ENCODE assay signal across 11 cellular contexts in genomic region chr17:57984936-57985674, GRCh38. TPM values are rescaled to one million over a fixed set of nuclear protein-coding genes. Genes with fewer than 3 reads are reported as not detected.
DNase-seq lines count a peak whose midpoint lies in the region; ATAC-seq, FAIRE-seq and TF ChIP-seq lines count a peak whose summit lies in the region.
"Had no signal": no experiment of that assay in that cellular context is flagged by ENCODE, and none has a peak within 500 bp of the region (broad histone marks: within the 10 kb centered on the region; RNA-seq: fewer than 3 reads in every experiment).

No MANE protein-coding gene starts in this region.

- H3K9me3 Mint-ChIP-seq in GM23338 (no peaks in the 10 kb centered on the region; the same call in 2 of the 3 replicates), natural killer cell (no peaks in the 10 kb centered on the region)

- H3K36me3 Mint-ChIP-seq in GM23338 (ENCODE audit: low read depth) (peaks cover 25% of the 10 kb centered on the region; the same call in 2 of the 3 replicates), natural killer cell (peaks cover 22% of the 10 kb centered on the region)

- H3K4me3 Mint-ChIP-seq in GM23338 = peak overlapping the region; percentile 33; the same call in 1 of the 3 replicates
- peak overlapping the region; percentile 64 for H3K4me3 Mint-ChIP-seq in natural killer cell

- H3K9ac ChIP-seq in mammary epithelial cell (ENCODE audit: insufficient read depth, low read length) = no peak overlapping the region

- POLR2A ChIA-PET in A549 (lab: Yijun Ruan, JAX) = interaction anchor here (0.7 to 5.2 kb wide), 6 partner anchors 14 to 124 kb away, joined by 3 to 36 read pairs (median 8); partner anchors contain the start of gene CUEDC1

- peaks cover 24% of the 10 kb centered on the region for H4K20me1 ChIP-seq in GM23338 (replicated peaks; ENCODE audit: insufficient read depth)
- H4K20me1 ChIP-seq in mammary epithelial cell (ENCODE audit: insufficient read depth, low read length) = no peaks in the 10 kb centered on the region

- no peaks in the 10 kb centered on the region for H3K27me3 ChIP-seq in GM23338 (ENCODE audit: insufficient read depth)
- no peaks in the 10 kb centered on the region for H3K27me3 ChIP-seq in mammary epithelial cell (ENCODE audit: insufficient read depth, low read length)

- H3K4me1 ChIP-seq in A549 (peaks cover 69% of the 10 kb centered on the region), GM23338 (ENCODE audit: insufficient read depth) (peaks cover 18% of the 10 kb centered on the region), mammary epithelial cell (ENCODE audit: insufficient read depth, low read length) (peaks cover 27% of the 10 kb centered on the region)

- dilution Hi-C loops in mammary epithelial cell (cut with HindIII; ENCODE audit: low sequenced_read_pairs) = loop anchor here (5.0 kb wide), 1 partner anchor 58 kb away; no protein-coding TSS in a partner anchor

- 41% methylated on average over 4 of the region's 4 CpGs for WGBS in A549 (ENCODE audit: missing lambda C conversion rate)
- WGBS in mammary epithelial cell (ENCODE audit: low coverage, missing lambda C conversion rate) = 52% methylated on average over 4 of the region's 4 CpGs

- H3F3A ChIP-seq in GM23338 (replicated peaks; ENCODE audit: low read depth) = peaks cover 8% of the 10 kb centered on the region

- H3K27ac ChIP-seq in A549 = peak overlapping the region; percentile 96 to 98
- no peak overlapping the region for H3K27ac ChIP-seq in GM23338 (ENCODE audit: low read depth)
- peak overlapping the region; percentile 80 for H3K27ac ChIP-seq in mammary epithelial cell (ENCODE audit: insufficient read depth, low read depth, low read length)

- no peak for DNase-seq in A549 (ENCODE audit: low read depth in 1 of 2, low spot score in 1 of 2)
- DNase-seq in GM23338 (ENCODE audit: low spot score) = no peak
- DNase-seq in mammary epithelial cell = no peak
- no peak for DNase-seq in natural killer cell
- no peak for DNase-seq in foreskin melanocyte
- no peak for DNase-seq in SIG-M5 treated with dmso at 0.1 percent for 504 hours (lab: John Stamatoyannopoulos, UW; ENCODE audit: unreplicated experiment)
- no peak for DNase-seq in D341Med (ENCODE audit: low spot score)
- no peak for DNase-seq in GM19239 (ENCODE audit: insufficient read length, low spot score)
- DNase-seq: activated gamma-delta T cell, hippocampal formation, NCI-H1092 had no signal

- TF ChIP-seq POLR2A in A549 (IDR thresholded peaks at IDR 0.05; ENCODE audit: low read length) = no peak

- H3K4me2 ChIP-seq in A549 (peak overlapping the region; percentile 84), GM23338 (no peak overlapping the region; the same call in 1 of the 2 replicates), mammary epithelial cell (ENCODE audit: insufficient read depth, low read depth, low read length) (peak overlapping the region; percentile 91)

- ATAC-seq in A549 = no peak
- no peak for ATAC-seq in GM23338
- no peak for ATAC-seq in natural killer cell

- H3K9me2 ChIP-seq in GM23338 (ENCODE audit: insufficient read depth) = no peaks in the 10 kb centered on the region

- BruUV-seq in mammary epithelial cell (replicated peaks; lab: Mats Ljungman, UMichigan) = no TSS peak

- no peak for TF ChIP-seq EP300 in A549 (IDR thresholded peaks at IDR 0.05)

- H3K9me3 ChIP-seq in A549 (no peaks in the 10 kb centered on the region), mammary epithelial cell (replicated peaks; ENCODE audit: insufficient read depth, low read length) (no peaks in the 10 kb centered on the region)

- peaks cover 5% of the 10 kb centered on the region; the same call in 1 of the 2 replicates for H3K36me3 ChIP-seq in GM23338 (ENCODE audit: insufficient read depth)
- H3K36me3 ChIP-seq in mammary epithelial cell (ENCODE audit: insufficient read depth, low read length) = peaks cover 6% of the 10 kb centered on the region

- TF ChIP-seq RAD21 in A549 (conservative IDR thresholded peaks at IDR 0.05 in 1 of 2, IDR thresholded peaks at IDR 0.05 in 1 of 2) = no peak

- FAIRE-seq in A549 (lab: Jason Lieb, UNC) (no peak), GM19239 (lab: Jason Lieb, UNC) (no peak)

- H3K4me3 ChIP-seq in A549 (peak overlapping the region; percentile 77; the same call in 2 of the 3 replicates), GM23338 (no peak overlapping the region), mammary epithelial cell (replicated peaks in 1 of 3; ENCODE audit: insufficient read depth in 1 of 3, low read depth in 2 of 3, low read length in 3 of 3) (no peak overlapping the region)

- H3K27me3 Mint-ChIP-seq in GM23338 (ENCODE audit: insufficient read depth, low read depth, poor library complexity) (peaks cover 12% of the 10 kb centered on the region), natural killer cell (ENCODE audit: low read depth in 2 of 2) (no peaks in the 10 kb centered on the region)

- peaks cover 69% of the 10 kb centered on the region for H3K79me2 ChIP-seq in GM23338 (replicated peaks; ENCODE audit: insufficient read depth)
- peaks cover 76% of the 10 kb centered on the region for H3K79me2 ChIP-seq in mammary epithelial cell (ENCODE audit: insufficient read depth, low read length)

- CTCF ChIA-PET in A549 (lab: Yijun Ruan, JAX) (interaction anchor here (0.7 to 3.6 kb wide), 14 partner anchors 9 to 864 kb away, joined by 3 to 55 read pairs (median 8); partner anchors contain the start of gene CUEDC1), mammary epithelial cell (lab: Charles Lee; ENCODE audit: low non-redundant PET) (interaction anchor here (0.6 to 0.7 kb wide), 2 partner anchors 14 to 93 kb away, joined by 5 to 6 read pairs; no protein-coding TSS in a partner anchor)

- in situ Hi-C loops in mammary epithelial cell (cut with MboI; ENCODE audit: low sequenced_read_pairs in 2 of 2) = loop anchor here in 1 of 2 donors (25.0 kb wide), 1 partner anchor 873 kb away; no protein-coding TSS in a partner anchor

- H3K27ac Mint-ChIP-seq in GM23338 (no peak overlapping the region), natural killer cell (peak overlapping the region; percentile 27 to 79)

- H2AFZ ChIP-seq in GM23338 (no peak overlapping the region), mammary epithelial cell (ENCODE audit: low read depth, low read length) (no peak overlapping the region)

- intact Hi-C loops in mammary epithelial cell (cut with micrococcal nuclease) (loop anchor here (1.0 kb wide), 1 partner anchor 110 kb away; no protein-coding TSS in a partner anchor), natural killer cell (cut with micrococcal nuclease) (no loop called here)

- TF ChIP-seq CTCF in A549 (IDR thresholded peaks at IDR 0.05) (no peak), GM23338 (conservative IDR thresholded peaks at IDR 0.05; ENCODE audit: low read depth in 2 of 2) (no peak), mammary epithelial cell (conservative IDR thresholded peaks at IDR 0.05 in 1 of 2, IDR thresholded peaks at IDR 0.05 in 1 of 2; ENCODE audit: extremely low read depth in 1 of 2, insufficient read depth in 1 of 2, low read depth in 1 of 2, low read length in 2 of 2) (no peak), natural killer cell (IDR thresholded peaks at IDR 0.05) (no peak)

- H3K4me1 Mint-ChIP-seq in GM23338 = peaks cover 46% of the 10 kb centered on the region
- H3K4me1 Mint-ChIP-seq in natural killer cell = peaks cover 79 to 87% of the 10 kb centered on the region in 2 donors

TF ChIP-seq in A549, 52 proteins besides CTCF, POLR2A, EP300 and RAD21 (continues in another document):
- TF ChIP-seq FOSB (CRISPR knock-in tag; IDR thresholded peaks at IDR 0.05) (no peak), CHD4 (IDR thresholded peaks at IDR 0.05; ENCODE audit: borderline replicate concordance) (no peak), FOSL2 (IDR thresholded peaks at IDR 0.05) (no peak), FOSL2 (CRISPR knock-in tag; IDR thresholded peaks at IDR 0.05) (no peak)

RNA-seq across cellular contexts. Expression of gene VEZF1, which starts 2.9 kb away (rescaled TPM):
- polyA plus RNA-seq in A549 (2011; rRNA removed) = 57.7 and 63.8 TPM in 2 replicates
- 19.9 and 25.2 TPM in 2 replicates for polyA plus RNA-seq in A549 (2012; cell fraction: cytosol; rRNA removed)
- 12.5 and 13.7 TPM in 2 replicates for polyA plus RNA-seq in A549 (2012; cell fraction: nucleus; rRNA removed)
- 48.1 to 55.5 TPM (median 50.3 TPM) in 3 replicates for polyA plus RNA-seq in A549 (2017; fragmentation: RNase III; extraction: RNeasy Plus Mini Kit Qiagen cat#74134 plus additional on column Dnase treatment)
- 83.1 and 90.7 TPM in 2 replicates for polyA minus RNA-seq in A549 (2011; rRNA and poly(A)+ RNA removed)
- 67.7 and 74.6 TPM in 2 replicates for total RNA-seq in GM23338 (2014; rRNA removed; shearing (Covaris generic))
- polyA plus RNA-seq in GM23338 (2016; fragmentation: Nextera tagmentation; extraction: Ambion mirVana) = 34.8 and 36.0 TPM in 2 replicates
- 10 to 100 TPM; 20.5 to 34.7 TPM for total RNA-seq in mammary epithelial cell
- polyA plus RNA-seq in mammary epithelial cell = 17.6 TPM
- polyA minus RNA-seq in mammary epithelial cell = 20.1 TPM
- total RNA-seq in natural killer cell = 10 to 100 TPM; 49.8 to 64.6 (median 63.4) TPM

RNA-seq across cellular contexts. Expression of gene SRSF1, which starts 21.9 kb away (rescaled TPM):
- 332 and 490 TPM in 2 replicates for polyA plus RNA-seq in A549 (2011; rRNA removed)
- 272 and 316 TPM in 2 replicates for polyA plus RNA-seq in A549 (2012; cell fraction: cytosol; rRNA removed)
- 597 and 706 TPM in 2 replicates for polyA plus RNA-seq in A549 (2012; cell fraction: nucleus; rRNA removed)
- polyA plus RNA-seq in A549 (2017; fragmentation: RNase III; extraction: RNeasy Plus Mini Kit Qiagen cat#74134 plus additional on column Dnase treatment) = 364 to 399 TPM (median 368 TPM) in 3 replicates
- 330 and 342 TPM in 2 replicates for polyA minus RNA-seq in A549 (2011; rRNA and poly(A)+ RNA removed)
- 584 and 639 TPM in 2 replicates for total RNA-seq in GM23338 (2014; rRNA removed; shearing (Covaris generic))
- polyA plus RNA-seq in GM23338 (2016; fragmentation: Nextera tagmentation; extraction: Ambion mirVana) = 373 and 413 TPM in 2 replicates
- total RNA-seq in mammary epithelial cell = 100 to 1,000 TPM; 197 to 238 TPM
- polyA plus RNA-seq in mammary epithelial cell = 137 TPM
- polyA minus RNA-seq in mammary epithelial cell = 258 TPM
- total RNA-seq in natural killer cell = 100 to 1,000 TPM; 125 to 157 (median 137) TPM

RNA-seq across cellular contexts. Expression of gene CUEDC1, which starts 29.9 kb away (rescaled TPM):
- polyA plus RNA-seq in A549 (2011; rRNA removed) (44.3 and 54.8 TPM in 2 replicates), A549 (2017; fragmentation: RNase III; extraction: RNeasy Plus Mini Kit Qiagen cat#74134 plus additional on column Dnase treatment) (70.7 to 103 TPM (median 90.6 TPM) in 3 replicates), GM23338 (2016; fragmentation: Nextera tagmentation; extraction: Ambion mirVana) (7.7 and 11.3 TPM in 2 replicates), mammary epithelial cell (9.2 TPM)
- polyA plus RNA-seq in A549 (2012; cell fraction: cytosol; rRNA removed) = 47.9 and 48.0 TPM in 2 replicates
- polyA plus RNA-seq in A549 (2012; cell fraction: nucleus; rRNA removed) = 222 and 260 TPM in 2 replicates
- polyA minus RNA-seq in A549 (2011; rRNA and poly(A)+ RNA removed) = 20.1 and 41.6 TPM in 2 replicates
- total RNA-seq in GM23338 (2014; rRNA removed; shearing (Covaris generic)) = 3.0 and 3.3 TPM in 2 replicates
- total RNA-seq in mammary epithelial cell (10 to 100 TPM in 1 of 2 donors, 1 to 10 TPM in 1; 1.8 to 14.4 TPM), natural killer cell (1 to 10 TPM; 1.5 to 3.7 (median 2.6) TPM)
- polyA minus RNA-seq in mammary epithelial cell = 22.4 TPM
